In genomic region chr10:45371555-45371954, GRCh38 we compare ENCODE assay signal across 20 cellular contexts. TPM values are rescaled to one million over a fixed set of nuclear protein-coding genes. Genes with fewer than 3 reads are reported as not detected.
DNase-seq lines count a peak whose midpoint lies in the region; TF ChIP-seq lines count a peak whose summit lies in the region.
"Had no signal": no experiment of that assay in that cellular context is flagged by ENCODE, and none has a peak within 500 bp of the region (broad histone marks: within the 10 kb centered on the region; RNA-seq: fewer than 3 reads in every experiment).

No MANE protein-coding gene starts in this region.

- peaks cover 60 to 65% (median 63%) of the 10 kb centered on the region in 3 donors for H3K4me1 Mint-ChIP-seq in IgD-negative memory B cell

- H3F3A ChIP-seq in SU-DHL-6 (ENCODE audit: insufficient read depth): peaks cover 50% of the 10 kb centered on the region

- peak overlapping the region; percentile 76 to 99 (median 96) for H3K4me2 ChIP-seq in BLaER1 treated with 17β-estradiol and CSF1 and Interleukin-3, amounts not matched to agents 10 nM and 100 nM
- peak overlapping the region; percentile 93 for H3K4me2 ChIP-seq in SU-DHL-6 (ENCODE audit: low read depth, low read length, poor library complexity, severe bottlenecking)
- H3K4me2 ChIP-seq: PC-9, SK-N-SH had no signal

- DNase-seq in superior temporal gyrus (ENCODE audit: extremely low spot score) (peak; percentile 4), NCI-H146 (lab: John Stamatoyannopoulos, UW) (no peak), hepatic stellate cell (ENCODE audit: low spot score) (no peak), SIG-M5 treated with dmso at 0.1 percent for 504 hours (lab: John Stamatoyannopoulos, UW; ENCODE audit: unreplicated experiment) (no peak)
- DNase-seq: C1 segment of cervical spinal cord; Calu3; CD8-positive, alpha-beta memory T cell; DMS153; H7; MG63; NCI-H1105; NCI-H2029 treated with DMSO at 0.1 percent for 48 hours; NCI-H2171; PC-9; RPMI8226; SHP77 treated with DMSO at 0.1 percent for 48 hours; SK-N-SH had no signal

- H4K20me1 ChIP-seq in BLaER1 treated with 17β-estradiol and CSF1 and Interleukin-3, amounts not matched to agents 10 nM and 100 nM: no peaks in the 10 kb centered on the region
- peaks cover 3% of the 10 kb centered on the region; the same call in 1 of the 2 replicates for H4K20me1 ChIP-seq in SU-DHL-6 (ENCODE audit: low read depth, low read length)

- H3K27me3 Mint-ChIP-seq in IgD-negative memory B cell: no peaks in the 10 kb centered on the region

- peak overlapping the region; percentile 41 to 86 (median 85) for H3K27ac Mint-ChIP-seq in IgD-negative memory B cell
- H3K27ac Mint-ChIP-seq: CD8-positive, alpha-beta memory T cell had no signal

- H3K36me3 ChIP-seq in BLaER1 treated with 17β-estradiol and CSF1 and Interleukin-3, amounts not matched to agents 10 nM and 100 nM: peaks cover 0 to 16% (median 10%) of the 10 kb centered on the region in 11 experiments; a peak in 9 of 22 replicates
- H3K36me3 ChIP-seq in SU-DHL-6 (ENCODE audit: low read length): peaks cover 2% of the 10 kb centered on the region
- H3K36me3 ChIP-seq: MG63 had no signal

- H3K36me3 Mint-ChIP-seq in IgD-negative memory B cell: peaks cover 7% of the 10 kb centered on the region
- H3K36me3 Mint-ChIP-seq: CD8-positive, alpha-beta memory T cell had no signal

- TF ChIP-seq CTCF in SU-DHL-6 (IDR thresholded peaks at IDR 0.05; ENCODE audit: insufficient read depth, low read length, poor library complexity, severe bottlenecking): no peak

- H3K4me1 ChIP-seq in BLaER1 treated with 17β-estradiol and CSF1 and Interleukin-3, amounts not matched to agents 10 nM and 100 nM: peaks cover 54 to 82% (median 70%) of the 10 kb centered on the region in 10 experiments

- H3K4me3 Mint-ChIP-seq in IgD-negative memory B cell: peak overlapping the region; percentile 34 to 89 (median 60)
- H3K4me3 Mint-ChIP-seq: CD8-positive, alpha-beta memory T cell had no signal

- no peak overlapping the region for H2AFZ ChIP-seq in SU-DHL-6 (ENCODE audit: low read depth, low read length, severe bottlenecking)
- H2AFZ ChIP-seq: PC-9 had no signal

- peak overlapping the region in 3 of 11 experiments; percentile 10 to 58 (median 37); a peak in 4 of 22 replicates for H3K9ac ChIP-seq in BLaER1 treated with 17β-estradiol and CSF1 and Interleukin-3, amounts not matched to agents 10 nM and 100 nM
- H3K9ac ChIP-seq in SU-DHL-6 (ENCODE audit: low read length): peak overlapping the region; percentile 87
- H3K9ac ChIP-seq: SK-N-SH had no signal

- no peaks in the 10 kb centered on the region for H3K9me2 ChIP-seq in SU-DHL-6 (replicated peaks; ENCODE audit: insufficient read depth, low read length)
- H3K9me2 ChIP-seq: SK-N-SH had no signal

- peaks cover 0 to 5% (median 0%) of the 10 kb centered on the region in 11 experiments; a peak in 2 of 22 replicates for H3K27me3 ChIP-seq in BLaER1 treated with 17β-estradiol and CSF1 and Interleukin-3, amounts not matched to agents 10 nM and 100 nM
- H3K27me3 ChIP-seq in SU-DHL-6 (ENCODE audit: low read length): no peaks in the 10 kb centered on the region

- H3K27ac ChIP-seq in BLaER1 treated with 17β-estradiol and CSF1 and Interleukin-3, amounts not matched to agents 10 nM and 100 nM: peak overlapping the region in 9 of 11 experiments; percentile 16 to 83 (median 57); a peak in 12 of 22 replicates
- peak overlapping the region; percentile 97 for H3K27ac ChIP-seq in SU-DHL-6 (ENCODE audit: low read depth, low read length)
- H3K27ac ChIP-seq: PC-9 had no signal

- H3K9me3 Mint-ChIP-seq in IgD-negative memory B cell: no peaks in the 10 kb centered on the region

- H3K4me3 ChIP-seq in BLaER1 treated with 17β-estradiol and CSF1 and Interleukin-3, amounts not matched to agents 10 nM and 100 nM: peak overlapping the region in 2 of 10 experiments; percentile 91 to 93; a peak in 2 of 20 replicates
- peak overlapping the region; percentile 63 for H3K4me3 ChIP-seq in SU-DHL-6 (ENCODE audit: insufficient read depth, low read length, poor library complexity, severe bottlenecking)
- H3K4me3 ChIP-seq: MG63, PC-9 had no signal

- peaks cover 61% of the 10 kb centered on the region for H3K79me2 ChIP-seq in SU-DHL-6 (ENCODE audit: insufficient read depth, low read length)

- peaks cover 0 to 10% (median 8%) of the 10 kb centered on the region in 11 experiments; a peak in 11 of 22 replicates for H3K9me3 ChIP-seq in BLaER1 treated with 17β-estradiol and CSF1 and Interleukin-3, amounts not matched to agents 10 nM and 100 nM (replicated peaks in 1 of 11)
- H3K9me3 ChIP-seq in SU-DHL-6 (ENCODE audit: insufficient read depth, low read length): no peaks in the 10 kb centered on the region
- H3K9me3 ChIP-seq: MG63, SK-N-SH had no signal

RNA-seq across cellular contexts. Expression of gene ALOX5, which starts 2.5 kb away (rescaled TPM):
- polyA plus RNA-seq in IgD-negative memory B cell: 193 TPM
- polyA plus RNA-seq: SK-N-SH had no signal

RNA-seq across cellular contexts. Expression of gene OR13A1, which starts 56.1 kb away (rescaled TPM):
- polyA plus RNA-seq in IgD-negative memory B cell: 0.55 TPM
- polyA plus RNA-seq: SK-N-SH had no signal
